1 cellular context compared by ENCODE assay signal in genomic region chr2:26072925-26073768, GRCh38.
TF ChIP-seq lines count a peak whose summit lies in the region.

No MANE protein-coding gene starts in this region.

TF ChIP-seq in K562, 482 proteins besides CTCF, POLR2A, EP300 and RAD21 (continued from another document and continues in another):
- TF ChIP-seq, protein P1, sequence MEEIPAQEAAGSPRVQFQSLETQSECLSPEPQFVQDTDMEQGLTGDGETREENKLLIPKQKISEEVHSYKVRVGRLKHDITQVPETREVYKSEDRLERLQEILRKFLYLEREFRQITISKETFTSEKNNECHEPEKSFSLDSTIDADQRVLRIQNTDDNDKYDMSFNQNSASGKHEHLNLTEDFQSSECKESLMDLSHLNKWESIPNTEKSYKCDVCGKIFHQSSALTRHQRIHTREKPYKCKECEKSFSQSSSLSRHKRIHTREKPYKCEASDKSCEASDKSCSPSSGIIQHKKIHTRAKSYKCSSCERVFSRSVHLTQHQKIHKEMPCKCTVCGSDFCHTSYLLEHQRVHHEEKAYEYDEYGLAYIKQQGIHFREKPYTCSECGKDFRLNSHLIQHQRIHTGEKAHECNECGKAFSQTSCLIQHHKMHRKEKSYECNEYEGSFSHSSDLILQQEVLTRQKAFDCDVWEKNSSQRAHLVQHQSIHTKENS (CRISPR knock-in tag; IDR thresholded peaks at IDR 0.05): no peak
- TF ChIP-seq, protein P2, sequence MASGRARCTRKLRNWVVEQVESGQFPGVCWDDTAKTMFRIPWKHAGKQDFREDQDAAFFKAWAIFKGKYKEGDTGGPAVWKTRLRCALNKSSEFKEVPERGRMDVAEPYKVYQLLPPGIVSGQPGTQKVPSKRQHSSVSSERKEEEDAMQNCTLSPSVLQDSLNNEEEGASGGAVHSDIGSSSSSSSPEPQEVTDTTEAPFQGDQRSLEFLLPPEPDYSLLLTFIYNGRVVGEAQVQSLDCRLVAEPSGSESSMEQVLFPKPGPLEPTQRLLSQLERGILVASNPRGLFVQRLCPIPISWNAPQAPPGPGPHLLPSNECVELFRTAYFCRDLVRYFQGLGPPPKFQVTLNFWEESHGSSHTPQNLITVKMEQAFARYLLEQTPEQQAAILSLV (tag; IDR thresholded peaks at IDR 0.05): 0 out of 2 replicates have a peak, but pooled peaks have one; percentile 9
- TF ChIP-seq RBM14 (IDR thresholded peaks at IDR 0.05; ENCODE audit: borderline replicate concordance, insufficient read depth, low read depth, low read length): no peak
- TF ChIP-seq ZNF263 (CRISPR knock-in tag; IDR thresholded peaks at IDR 0.05; ENCODE audit: borderline replicate concordance): no peak
- peak; percentile 82 for TF ChIP-seq CEBPB (tag; IDR thresholded peaks at IDR 0.05)
- no peak for TF ChIP-seq E2F3 (CRISPR knock-in tag; IDR thresholded peaks at IDR 0.05)
- TF ChIP-seq TGIF2 (CRISPR knock-in tag; IDR thresholded peaks at IDR 0.05): no peak
- TF ChIP-seq GTF2A2 (tag; IDR thresholded peaks at IDR 0.05): no peak
- no peak for TF ChIP-seq BRD9 (IDR thresholded peaks at IDR 0.05; ENCODE audit: low read depth, partially characterized antibody)
- TF ChIP-seq U2AF1 (optimal IDR thresholded peaks at IDR 0.05; ENCODE audit: low read depth, low read length): no peak
- TF ChIP-seq ZNF197 (CRISPR knock-in tag; IDR thresholded peaks at IDR 0.05; ENCODE audit: low read depth): no peak
- TF ChIP-seq ZBTB17 (CRISPR knock-in tag; IDR thresholded peaks at IDR 0.05): no peak
- peak; percentile 31; the same call in 1 of the 2 replicates for TF ChIP-seq JUND (IDR thresholded peaks at IDR 0.05; ENCODE audit: borderline replicate concordance, low read depth, low read length)
- TF ChIP-seq JUND (tag; IDR thresholded peaks at IDR 0.05; ENCODE audit: borderline replicate concordance, low read depth, low read length): no peak
- TF ChIP-seq, protein P3, sequence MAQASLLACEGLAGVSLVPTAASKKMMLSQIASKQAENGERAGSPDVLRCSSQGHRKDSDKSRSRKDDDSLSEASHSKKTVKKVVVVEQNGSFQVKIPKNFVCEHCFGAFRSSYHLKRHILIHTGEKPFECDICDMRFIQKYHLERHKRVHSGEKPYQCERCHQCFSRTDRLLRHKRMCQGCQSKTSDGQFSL (CRISPR knock-in tag; IDR thresholded peaks at IDR 0.05): no peak
- TF ChIP-seq, protein P3 (tag; IDR thresholded peaks at IDR 0.05): no peak
- no peak for TF ChIP-seq ZNF696 (CRISPR knock-in tag; conservative IDR thresholded peaks at IDR 0.05)
- no peak for TF ChIP-seq NFE2L1 (tag; IDR thresholded peaks at IDR 0.05; ENCODE audit: borderline replicate concordance, low read depth)
- TF ChIP-seq SIRT6 (IDR thresholded peaks at IDR 0.05; ENCODE audit: low read depth, low read length): no peak
- no peak for TF ChIP-seq ATF1 (CRISPR knock-in tag; IDR thresholded peaks at IDR 0.05)
- TF ChIP-seq ATF1 (tag; IDR thresholded peaks at IDR 0.05): peak; percentile 18; the same call in 1 of the 2 replicates
- TF ChIP-seq KDM5B (IDR thresholded peaks at IDR 0.05; ENCODE audit: insufficient replicate concordance, low read depth, low read length): no peak
- no peak for TF ChIP-seq ZNF347 (CRISPR knock-in tag; IDR thresholded peaks at IDR 0.05; ENCODE audit: low read depth)
- TF ChIP-seq TBP (optimal IDR thresholded peaks at IDR 0.05; ENCODE audit: low read depth, low read length): no peak
- TF ChIP-seq ZNF274 (IDR thresholded peaks at IDR 0.05; ENCODE audit: borderline replicate concordance, low read depth, low read length): no peak
- TF ChIP-seq TCF3 (CRISPR knock-in tag; IDR thresholded peaks at IDR 0.05): no peak
- TF ChIP-seq PCBP2 (IDR thresholded peaks at IDR 0.05; ENCODE audit: low read depth, low read length, poor library complexity, severe bottlenecking): no peak
- TF ChIP-seq CEBPZ (IDR thresholded peaks at IDR 0.05; ENCODE audit: borderline replicate concordance, low read depth, low read length): no peak
- TF ChIP-seq, protein P4, sequence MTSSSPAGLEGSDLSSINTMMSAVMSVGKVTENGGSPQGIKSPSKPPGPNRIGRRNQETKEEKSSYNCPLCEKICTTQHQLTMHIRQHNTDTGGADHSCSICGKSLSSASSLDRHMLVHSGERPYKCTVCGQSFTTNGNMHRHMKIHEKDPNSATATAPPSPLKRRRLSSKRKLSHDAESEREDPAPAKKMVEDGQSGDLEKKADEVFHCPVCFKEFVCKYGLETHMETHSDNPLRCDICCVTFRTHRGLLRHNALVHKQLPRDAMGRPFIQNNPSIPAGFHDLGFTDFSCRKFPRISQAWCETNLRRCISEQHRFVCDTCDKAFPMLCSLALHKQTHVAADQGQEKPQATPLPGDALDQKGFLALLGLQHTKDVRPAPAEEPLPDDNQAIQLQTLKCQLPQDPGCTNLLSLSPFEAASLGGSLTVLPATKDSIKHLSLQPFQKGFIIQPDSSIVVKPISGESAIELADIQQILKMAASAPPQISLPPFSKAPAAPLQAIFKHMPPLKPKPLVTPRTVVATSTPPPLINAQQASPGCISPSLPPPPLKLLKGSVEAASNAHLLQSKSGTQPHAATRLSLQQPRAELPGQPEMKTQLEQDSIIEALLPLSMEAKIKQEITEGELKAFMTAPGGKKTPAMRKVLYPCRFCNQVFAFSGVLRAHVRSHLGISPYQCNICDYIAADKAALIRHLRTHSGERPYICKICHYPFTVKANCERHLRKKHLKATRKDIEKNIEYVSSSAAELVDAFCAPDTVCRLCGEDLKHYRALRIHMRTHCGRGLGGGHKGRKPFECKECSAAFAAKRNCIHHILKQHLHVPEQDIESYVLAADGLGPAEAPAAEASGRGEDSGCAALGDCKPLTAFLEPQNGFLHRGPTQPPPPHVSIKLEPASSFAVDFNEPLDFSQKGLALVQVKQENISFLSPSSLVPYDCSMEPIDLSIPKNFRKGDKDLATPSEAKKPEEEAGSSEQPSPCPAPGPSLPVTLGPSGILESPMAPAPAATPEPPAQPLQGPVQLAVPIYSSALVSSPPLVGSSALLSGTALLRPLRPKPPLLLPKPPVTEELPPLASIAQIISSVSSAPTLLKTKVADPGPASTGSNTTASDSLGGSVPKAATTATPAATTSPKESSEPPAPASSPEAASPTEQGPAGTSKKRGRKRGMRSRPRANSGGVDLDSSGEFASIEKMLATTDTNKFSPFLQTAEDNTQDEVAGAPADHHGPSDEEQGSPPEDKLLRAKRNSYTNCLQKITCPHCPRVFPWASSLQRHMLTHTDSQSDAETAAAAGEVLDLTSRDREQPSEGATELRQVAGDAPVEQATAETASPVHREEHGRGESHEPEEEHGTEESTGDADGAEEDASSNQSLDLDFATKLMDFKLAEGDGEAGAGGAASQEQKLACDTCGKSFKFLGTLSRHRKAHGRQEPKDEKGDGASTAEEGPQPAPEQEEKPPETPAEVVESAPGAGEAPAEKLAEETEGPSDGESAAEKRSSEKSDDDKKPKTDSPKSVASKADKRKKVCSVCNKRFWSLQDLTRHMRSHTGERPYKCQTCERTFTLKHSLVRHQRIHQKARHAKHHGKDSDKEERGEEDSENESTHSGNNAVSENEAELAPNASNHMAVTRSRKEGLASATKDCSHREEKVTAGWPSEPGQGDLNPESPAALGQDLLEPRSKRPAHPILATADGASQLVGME (CRISPR knock-in tag; IDR thresholded peaks at IDR 0.05): no peak
- TF ChIP-seq ZNF124 (CRISPR knock-in tag; IDR thresholded peaks at IDR 0.05): no peak
- no peak for TF ChIP-seq MAZ (CRISPR knock-in tag; conservative IDR thresholded peaks at IDR 0.05 in 1 of 2, IDR thresholded peaks at IDR 0.05 in 1 of 2)
- no peak for TF ChIP-seq SMAD2 (IDR thresholded peaks at IDR 0.05; ENCODE audit: low read depth, low read length)
- TF ChIP-seq, protein P5, sequence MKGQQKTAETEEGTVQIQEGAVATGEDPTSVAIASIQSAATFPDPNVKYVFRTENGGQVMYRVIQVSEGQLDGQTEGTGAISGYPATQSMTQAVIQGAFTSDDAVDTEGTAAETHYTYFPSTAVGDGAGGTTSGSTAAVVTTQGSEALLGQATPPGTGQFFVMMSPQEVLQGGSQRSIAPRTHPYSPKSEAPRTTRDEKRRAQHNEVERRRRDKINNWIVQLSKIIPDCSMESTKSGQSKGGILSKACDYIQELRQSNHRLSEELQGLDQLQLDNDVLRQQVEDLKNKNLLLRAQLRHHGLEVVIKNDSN (CRISPR knock-in tag; IDR thresholded peaks at IDR 0.05): no peak
- no peak for TF ChIP-seq ZNF76 (CRISPR knock-in tag; IDR thresholded peaks at IDR 0.05; ENCODE audit: borderline replicate concordance)
- TF ChIP-seq RCOR1 (IDR thresholded peaks at IDR 0.05; ENCODE audit: borderline replicate concordance in 1 of 2, low read depth in 2 of 2, low read length in 2 of 2): peak in 1 of 2 experiments; percentile 59; a peak in 1 of 4 replicates
- no peak for TF ChIP-seq ZFPM2 (CRISPR knock-in tag; IDR thresholded peaks at IDR 0.05)
- no peak for TF ChIP-seq ETV1 (tag; conservative IDR thresholded peaks at IDR 0.05; ENCODE audit: low read depth)
- TF ChIP-seq NFATC3 (IDR thresholded peaks at IDR 0.05): 0 out of 2 replicates have a peak, but pooled peaks have one; percentile 43
- TF ChIP-seq ZNF143 (CRISPR knock-in tag; IDR thresholded peaks at IDR 0.05): peak; percentile 87
- TF ChIP-seq, protein P6, sequence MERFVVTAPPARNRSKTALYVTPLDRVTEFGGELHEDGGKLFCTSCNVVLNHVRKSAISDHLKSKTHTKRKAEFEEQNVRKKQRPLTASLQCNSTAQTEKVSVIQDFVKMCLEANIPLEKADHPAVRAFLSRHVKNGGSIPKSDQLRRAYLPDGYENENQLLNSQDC (CRISPR knock-in tag; IDR thresholded peaks at IDR 0.05): no peak
- no peak for TF ChIP-seq GMEB1 (CRISPR knock-in tag; IDR thresholded peaks at IDR 0.05)
- TF ChIP-seq PPARD (CRISPR knock-in tag; IDR thresholded peaks at IDR 0.05): no peak
- peak; percentile 59; the same call in 1 of the 2 replicates for TF ChIP-seq HDAC2 (IDR thresholded peaks at IDR 0.05)
- TF ChIP-seq, protein P7, sequence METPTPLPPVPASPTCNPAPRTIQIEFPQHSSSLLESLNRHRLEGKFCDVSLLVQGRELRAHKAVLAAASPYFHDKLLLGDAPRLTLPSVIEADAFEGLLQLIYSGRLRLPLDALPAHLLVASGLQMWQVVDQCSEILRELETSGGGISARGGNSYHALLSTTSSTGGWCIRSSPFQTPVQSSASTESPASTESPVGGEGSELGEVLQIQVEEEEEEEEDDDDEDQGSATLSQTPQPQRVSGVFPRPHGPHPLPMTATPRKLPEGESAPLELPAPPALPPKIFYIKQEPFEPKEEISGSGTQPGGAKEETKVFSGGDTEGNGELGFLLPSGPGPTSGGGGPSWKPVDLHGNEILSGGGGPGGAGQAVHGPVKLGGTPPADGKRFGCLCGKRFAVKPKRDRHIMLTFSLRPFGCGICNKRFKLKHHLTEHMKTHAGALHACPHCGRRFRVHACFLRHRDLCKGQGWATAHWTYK (CRISPR knock-in tag; IDR thresholded peaks at IDR 0.05): no peak
- TF ChIP-seq TOE1 (IDR thresholded peaks at IDR 0.05; ENCODE audit: borderline replicate concordance): no peak
- no peak for TF ChIP-seq TOE1 (CRISPR knock-in tag; IDR thresholded peaks at IDR 0.05; ENCODE audit: borderline replicate concordance, low read depth)
- no peak for TF ChIP-seq NCOA6 (IDR thresholded peaks at IDR 0.05)
- TF ChIP-seq GTF2E2 (tag; IDR thresholded peaks at IDR 0.05): 0 out of 2 replicates have a peak, but pooled peaks have one; percentile 52
- no peak for TF ChIP-seq NR4A1 (CRISPR knock-in tag; IDR thresholded peaks at IDR 0.05)
- TF ChIP-seq NR4A1 (tag; IDR thresholded peaks at IDR 0.05): no peak; the same call in 1 of the 2 replicates
- peak; percentile 53 for TF ChIP-seq MAFK (IDR thresholded peaks at IDR 0.05; ENCODE audit: low read length)
- TF ChIP-seq ZNF764 (CRISPR knock-in tag; IDR thresholded peaks at IDR 0.05; ENCODE audit: low read depth): no peak
- peak; percentile 28; the same call in 1 of the 2 replicates for TF ChIP-seq GATAD2B (IDR thresholded peaks at IDR 0.05; ENCODE audit: borderline replicate concordance)
- no peak for TF ChIP-seq RFX7 (CRISPR knock-in tag; IDR thresholded peaks at IDR 0.05)
- no peak for TF ChIP-seq SLC30A9 (CRISPR knock-in tag; IDR thresholded peaks at IDR 0.05)
- peak; percentile 80 for TF ChIP-seq MAFG (tag; conservative IDR thresholded peaks at IDR 0.05)
- TF ChIP-seq ZNF24 (IDR thresholded peaks at IDR 0.05): no peak
- no peak for TF ChIP-seq CBX8 (IDR thresholded peaks at IDR 0.05; ENCODE audit: borderline replicate concordance, extremely low read depth, low read depth, low read length, poor library complexity, severe bottlenecking)
- TF ChIP-seq SP2 (IDR thresholded peaks at IDR 0.05; ENCODE audit: extremely low read depth, low read depth, low read length, poor library complexity, severe bottlenecking): no peak
